1 cellular context compared by ENCODE assay signal in the genomic region with DNA sequence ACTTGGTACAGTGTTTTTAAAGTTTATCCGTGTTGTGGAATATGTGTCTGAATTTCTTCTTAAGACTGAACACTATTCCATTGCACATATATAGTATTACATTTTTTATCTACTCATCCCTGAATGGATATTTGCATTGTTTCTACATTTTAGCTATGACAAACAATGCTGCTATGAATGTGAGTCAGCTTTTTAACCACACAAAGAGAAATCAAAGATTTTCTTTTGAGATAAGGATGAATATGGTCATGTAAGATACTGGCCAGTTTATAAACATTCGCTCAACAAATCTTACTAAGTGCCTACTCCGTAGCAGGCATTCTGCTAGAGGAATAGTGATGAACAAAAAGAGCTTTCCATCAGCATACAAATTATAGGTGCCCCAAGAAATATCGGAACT.
TF ChIP-seq lines count a peak whose summit lies in the region.

No MANE protein-coding gene starts in this region.

TF ChIP-seq in GM23338, 12 proteins besides CTCF, POLR2A, EP300 and RAD21:
- TF ChIP-seq, protein P1, sequence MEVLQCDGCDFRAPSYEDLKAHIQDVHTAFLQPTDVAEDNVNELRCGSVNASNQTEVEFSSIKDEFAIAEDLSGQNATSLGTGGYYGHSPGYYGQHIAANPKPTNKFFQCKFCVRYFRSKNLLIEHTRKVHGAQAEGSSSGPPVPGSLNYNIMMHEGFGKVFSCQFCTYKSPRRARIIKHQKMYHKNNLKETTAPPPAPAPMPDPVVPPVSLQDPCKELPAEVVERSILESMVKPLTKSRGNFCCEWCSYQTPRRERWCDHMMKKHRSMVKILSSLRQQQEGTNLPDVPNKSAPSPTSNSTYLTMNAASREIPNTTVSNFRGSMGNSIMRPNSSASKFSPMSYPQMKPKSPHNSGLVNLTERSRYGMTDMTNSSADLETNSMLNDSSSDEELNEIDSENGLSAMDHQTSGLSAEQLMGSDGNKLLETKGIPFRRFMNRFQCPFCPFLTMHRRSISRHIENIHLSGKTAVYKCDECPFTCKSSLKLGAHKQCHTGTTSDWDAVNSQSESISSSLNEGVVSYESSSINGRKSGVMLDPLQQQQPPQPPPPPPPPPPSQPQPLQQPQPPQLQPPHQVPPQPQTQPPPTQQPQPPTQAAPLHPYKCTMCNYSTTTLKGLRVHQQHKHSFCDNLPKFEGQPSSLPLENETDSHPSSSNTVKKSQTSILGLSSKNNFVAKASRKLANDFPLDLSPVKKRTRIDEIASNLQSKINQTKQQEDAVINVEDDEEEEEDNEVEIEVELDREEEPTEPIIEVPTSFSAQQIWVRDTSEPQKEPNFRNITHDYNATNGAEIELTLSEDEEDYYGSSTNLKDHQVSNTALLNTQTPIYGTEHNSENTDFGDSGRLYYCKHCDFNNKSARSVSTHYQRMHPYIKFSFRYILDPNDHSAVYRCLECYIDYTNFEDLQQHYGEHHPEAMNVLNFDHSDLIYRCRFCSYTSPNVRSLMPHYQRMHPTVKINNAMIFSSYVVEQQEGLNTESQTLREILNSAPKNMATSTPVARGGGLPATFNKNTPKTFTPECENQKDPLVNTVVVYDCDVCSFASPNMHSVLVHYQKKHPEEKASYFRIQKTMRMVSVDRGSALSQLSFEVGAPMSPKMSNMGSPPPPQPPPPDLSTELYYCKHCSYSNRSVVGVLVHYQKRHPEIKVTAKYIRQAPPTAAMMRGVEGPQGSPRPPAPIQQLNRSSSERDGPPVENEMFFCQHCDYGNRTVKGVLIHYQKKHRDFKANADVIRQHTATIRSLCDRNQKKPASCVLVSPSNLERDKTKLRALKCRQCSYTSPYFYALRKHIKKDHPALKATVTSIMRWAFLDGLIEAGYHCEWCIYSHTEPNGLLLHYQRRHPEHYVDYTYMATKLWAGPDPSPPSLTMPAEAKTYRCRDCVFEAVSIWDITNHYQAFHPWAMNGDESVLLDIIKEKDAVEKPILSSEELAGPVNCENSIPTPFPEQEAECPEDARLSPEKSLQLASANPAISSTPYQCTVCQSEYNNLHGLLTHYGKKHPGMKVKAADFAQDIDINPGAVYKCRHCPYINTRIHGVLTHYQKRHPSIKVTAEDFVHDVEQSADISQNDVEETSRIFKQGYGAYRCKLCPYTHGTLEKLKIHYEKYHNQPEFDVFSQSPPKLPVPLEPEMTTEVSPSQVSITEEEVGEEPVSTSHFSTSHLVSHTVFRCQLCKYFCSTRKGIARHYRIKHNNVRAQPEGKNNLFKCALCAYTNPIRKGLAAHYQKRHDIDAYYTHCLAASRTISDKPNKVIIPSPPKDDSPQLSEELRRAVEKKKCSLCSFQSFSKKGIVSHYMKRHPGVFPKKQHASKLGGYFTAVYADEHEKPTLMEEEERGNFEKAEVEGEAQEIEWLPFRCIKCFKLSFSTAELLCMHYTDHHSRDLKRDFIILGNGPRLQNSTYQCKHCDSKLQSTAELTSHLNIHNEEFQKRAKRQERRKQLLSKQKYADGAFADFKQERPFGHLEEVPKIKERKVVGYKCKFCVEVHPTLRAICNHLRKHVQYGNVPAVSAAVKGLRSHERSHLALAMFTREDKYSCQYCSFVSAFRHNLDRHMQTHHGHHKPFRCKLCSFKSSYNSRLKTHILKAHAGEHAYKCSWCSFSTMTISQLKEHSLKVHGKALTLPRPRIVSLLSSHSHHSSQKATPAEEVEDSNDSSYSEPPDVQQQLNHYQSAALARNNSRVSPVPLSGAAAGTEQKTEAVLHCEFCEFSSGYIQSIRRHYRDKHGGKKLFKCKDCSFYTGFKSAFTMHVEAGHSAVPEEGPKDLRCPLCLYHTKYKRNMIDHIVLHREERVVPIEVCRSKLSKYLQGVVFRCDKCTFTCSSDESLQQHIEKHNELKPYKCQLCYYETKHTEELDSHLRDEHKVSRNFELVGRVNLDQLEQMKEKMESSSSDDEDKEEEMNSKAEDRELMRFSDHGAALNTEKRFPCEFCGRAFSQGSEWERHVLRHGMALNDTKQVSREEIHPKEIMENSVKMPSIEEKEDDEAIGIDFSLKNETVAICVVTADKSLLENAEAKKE (CRISPR knock-in tag; IDR thresholded peaks at IDR 0.05) = no peak
- TF ChIP-seq CREB1 (CRISPR knock-in tag; IDR thresholded peaks at IDR 0.05; ENCODE audit: low read depth) = no peak
- no peak for TF ChIP-seq EZH2 (IDR thresholded peaks at IDR 0.05; ENCODE audit: low read depth, unreplicated experiment)
- TF ChIP-seq POLR2AphosphoS5 (IDR thresholded peaks at IDR 0.05; ENCODE audit: low read depth) = no peak
- TF ChIP-seq REST (IDR thresholded peaks at IDR 0.05; ENCODE audit: unreplicated experiment) = no peak
